In genomic region chr14:104371917-104372316, GRCh38 we compare ENCODE assay signal across 15 cellular contexts.
DNase-seq lines count a peak whose midpoint lies in the region; ATAC-seq and TF ChIP-seq lines count a peak whose summit lies in the region.
"Had no signal": no experiment of that assay in that cellular context is flagged by ENCODE, and none has a peak within 500 bp of the region (broad histone marks: within the 10 kb centered on the region; RNA-seq: fewer than 3 reads in every experiment).

No MANE protein-coding gene starts in this region.

- DNase-seq in activated naive CD4-positive, alpha-beta T cell treated with anti-CD3 and anti-CD28 coated beads, Interleukin-2, amount 10 ng/mL, durations not matched to agents 7 days and 5 days, result no peak
- no peak for DNase-seq in activated naive CD4-positive, alpha-beta T cell treated with Interleukin-2 at 50 U/mL for 16 hours
- no peak for DNase-seq in effector memory CD8-positive, alpha-beta T cell
- DNase-seq in posterior vena cava (ENCODE audit: low spot score) (peak; percentile 30), GM20000 (ENCODE audit: low spot score) (no peak), upper lobe of right lung (no peak)
- DNase-seq: Calu3; CD4-positive, CD25-positive, alpha-beta regulatory T cell; DMS 273 treated with DMSO at 0.1 percent for 48 hours; GM23248 had no signal

- H3K36me3 Mint-ChIP-seq in activated naive CD4-positive, alpha-beta T cell treated with anti-CD3 and anti-CD28 coated beads, Interleukin-2, amount 10 ng/mL, durations not matched to agents 7 days and 5 days, result no peaks in the 10 kb centered on the region
- no peaks in the 10 kb centered on the region for H3K36me3 Mint-ChIP-seq in effector memory CD8-positive, alpha-beta T cell (ENCODE audit: insufficient read depth)
- H3K36me3 Mint-ChIP-seq: CD4-positive, CD25-positive, alpha-beta regulatory T cell had no signal

- no peak overlapping the region for H3K27ac ChIP-seq in HEK293 (ENCODE audit: extremely low read depth, low read depth, low read length)
- no peak overlapping the region for H3K27ac ChIP-seq in upper lobe of right lung
- H3K27ac ChIP-seq: 22Rv1, GM23248, HL-60 had no signal

- ATAC-seq in effector memory CD8-positive, alpha-beta T cell (replicated peaks), result no peak
- no peak for ATAC-seq in upper lobe of right lung
- ATAC-seq: GM12878, HCT116 had no signal

- H3K27ac Mint-ChIP-seq in activated naive CD4-positive, alpha-beta T cell treated with anti-CD3 and anti-CD28 coated beads, Interleukin-2, amount 10 ng/mL, durations not matched to agents 7 days and 5 days, result peak overlapping the region; percentile 45
- peak overlapping the region; percentile 31 to 55 for H3K27ac Mint-ChIP-seq in effector memory CD8-positive, alpha-beta T cell

- H3K4me1 ChIP-seq in HEK293 (ENCODE audit: control insufficient read depth, insufficient read depth, low read length) (no peaks in the 10 kb centered on the region), upper lobe of right lung (no peaks in the 10 kb centered on the region)

- H3K9me3 ChIP-seq in HEK293 (ENCODE audit: control insufficient read depth, insufficient read depth, low read depth, low read length) (no peaks in the 10 kb centered on the region), upper lobe of right lung (no peaks in the 10 kb centered on the region)

- peaks cover 7% of the 10 kb centered on the region for H3K4me1 Mint-ChIP-seq in activated naive CD4-positive, alpha-beta T cell treated with anti-CD3 and anti-CD28 coated beads, Interleukin-2, amount 10 ng/mL, durations not matched to agents 7 days and 5 days
- peaks cover 6 to 8% of the 10 kb centered on the region in 2 donors for H3K4me1 Mint-ChIP-seq in effector memory CD8-positive, alpha-beta T cell (ENCODE audit: low read depth in 2 of 2)

- H3K36me3 ChIP-seq in HEK293 (ENCODE audit: control insufficient read depth in 2 of 2, insufficient read depth in 1 of 2, low read length in 2 of 2) (no peaks in the 10 kb centered on the region), upper lobe of right lung (no peaks in the 10 kb centered on the region)

- POLR2A ChIA-PET in HEK293 (lab: Yijun Ruan, JAX), result no interaction called here

- intact Hi-C loops in posterior vena cava (cut with DNase I), result no loop called here
- intact Hi-C loops in upper lobe of right lung (cut with DNase I), result no loop called here

- peaks cover 9% of the 10 kb centered on the region for H3K27me3 ChIP-seq in upper lobe of right lung

- TF ChIP-seq CTCF in HEK293 (tag by site-specific recombination; IDR thresholded peaks at IDR 0.05) (no peak), GM20000 (IDR thresholded peaks at IDR 0.05; ENCODE audit: extremely low read depth, missing control alignments) (no peak), upper lobe of right lung (IDR thresholded peaks at IDR 0.05) (no peak)

- H3K4me3 Mint-ChIP-seq in activated naive CD4-positive, alpha-beta T cell treated with anti-CD3 and anti-CD28 coated beads, Interleukin-2, amount 10 ng/mL, durations not matched to agents 7 days and 5 days, result no peak overlapping the region
- H3K4me3 Mint-ChIP-seq in effector memory CD8-positive, alpha-beta T cell, result no peak overlapping the region
- H3K4me3 Mint-ChIP-seq: CD4-positive, CD25-positive, alpha-beta regulatory T cell had no signal

- H3K4me3 ChIP-seq in HEK293 (ENCODE audit: low read depth, low read length), result no peak overlapping the region
- H3K4me3 ChIP-seq in upper lobe of right lung, result no peak overlapping the region
- H3K4me3 ChIP-seq: GM12878, GM23248 had no signal

- CTCF ChIA-PET in activated naive CD4-positive, alpha-beta T cell treated with anti-CD3 and anti-CD28 coated beads, Interleukin-2, amount 10 ng/mL, durations not matched to agents 7 days and 5 days (lab: Charles Lee), result interaction anchor here (0.6 kb wide), 1 partner anchor 77 kb away, joined by 3 read pairs; no protein-coding TSS in a partner anchor
- CTCF ChIA-PET in HEK293 (lab: Yijun Ruan, JAX), result no interaction called here

- H3K9me3 Mint-ChIP-seq in activated naive CD4-positive, alpha-beta T cell treated with anti-CD3 and anti-CD28 coated beads, Interleukin-2, amount 10 ng/mL, durations not matched to agents 7 days and 5 days, result no peaks in the 10 kb centered on the region
- H3K9me3 Mint-ChIP-seq in effector memory CD8-positive, alpha-beta T cell, result no peaks in the 10 kb centered on the region
- H3K9me3 Mint-ChIP-seq: CD4-positive, CD25-positive, alpha-beta regulatory T cell had no signal

- peaks cover 4% of the 10 kb centered on the region for H3K27me3 Mint-ChIP-seq in activated naive CD4-positive, alpha-beta T cell treated with anti-CD3 and anti-CD28 coated beads, Interleukin-2, amount 10 ng/mL, durations not matched to agents 7 days and 5 days
- peaks cover 0 to 16% of the 10 kb centered on the region in 2 donors for H3K27me3 Mint-ChIP-seq in effector memory CD8-positive, alpha-beta T cell

TF ChIP-seq in HEK293, 187 proteins besides CTCF, POLR2A, EP300 and RAD21:
- TF ChIP-seq ZNF280D (tag by site-specific recombination; IDR thresholded peaks at IDR 0.05) (peak; percentile 56; the same call in 1 of the 2 replicates), ZNF335 (tag by site-specific recombination; conservative IDR thresholded peaks at IDR 0.05) (no peak)
